In genomic region chr17:7294614-7295153, GRCh38 we compare ENCODE assay signal across 1 cellular context.
TF ChIP-seq lines count a peak whose summit lies in the region.

YBX2 (minus strand) TSS chr17:7294639; CDS start chr17:7294500, 139 bp downstream.

TF ChIP-seq in HEK293, 187 proteins besides CTCF, POLR2A, EP300 and RAD21 (continued from another document):
- TF ChIP-seq, protein P1, sequence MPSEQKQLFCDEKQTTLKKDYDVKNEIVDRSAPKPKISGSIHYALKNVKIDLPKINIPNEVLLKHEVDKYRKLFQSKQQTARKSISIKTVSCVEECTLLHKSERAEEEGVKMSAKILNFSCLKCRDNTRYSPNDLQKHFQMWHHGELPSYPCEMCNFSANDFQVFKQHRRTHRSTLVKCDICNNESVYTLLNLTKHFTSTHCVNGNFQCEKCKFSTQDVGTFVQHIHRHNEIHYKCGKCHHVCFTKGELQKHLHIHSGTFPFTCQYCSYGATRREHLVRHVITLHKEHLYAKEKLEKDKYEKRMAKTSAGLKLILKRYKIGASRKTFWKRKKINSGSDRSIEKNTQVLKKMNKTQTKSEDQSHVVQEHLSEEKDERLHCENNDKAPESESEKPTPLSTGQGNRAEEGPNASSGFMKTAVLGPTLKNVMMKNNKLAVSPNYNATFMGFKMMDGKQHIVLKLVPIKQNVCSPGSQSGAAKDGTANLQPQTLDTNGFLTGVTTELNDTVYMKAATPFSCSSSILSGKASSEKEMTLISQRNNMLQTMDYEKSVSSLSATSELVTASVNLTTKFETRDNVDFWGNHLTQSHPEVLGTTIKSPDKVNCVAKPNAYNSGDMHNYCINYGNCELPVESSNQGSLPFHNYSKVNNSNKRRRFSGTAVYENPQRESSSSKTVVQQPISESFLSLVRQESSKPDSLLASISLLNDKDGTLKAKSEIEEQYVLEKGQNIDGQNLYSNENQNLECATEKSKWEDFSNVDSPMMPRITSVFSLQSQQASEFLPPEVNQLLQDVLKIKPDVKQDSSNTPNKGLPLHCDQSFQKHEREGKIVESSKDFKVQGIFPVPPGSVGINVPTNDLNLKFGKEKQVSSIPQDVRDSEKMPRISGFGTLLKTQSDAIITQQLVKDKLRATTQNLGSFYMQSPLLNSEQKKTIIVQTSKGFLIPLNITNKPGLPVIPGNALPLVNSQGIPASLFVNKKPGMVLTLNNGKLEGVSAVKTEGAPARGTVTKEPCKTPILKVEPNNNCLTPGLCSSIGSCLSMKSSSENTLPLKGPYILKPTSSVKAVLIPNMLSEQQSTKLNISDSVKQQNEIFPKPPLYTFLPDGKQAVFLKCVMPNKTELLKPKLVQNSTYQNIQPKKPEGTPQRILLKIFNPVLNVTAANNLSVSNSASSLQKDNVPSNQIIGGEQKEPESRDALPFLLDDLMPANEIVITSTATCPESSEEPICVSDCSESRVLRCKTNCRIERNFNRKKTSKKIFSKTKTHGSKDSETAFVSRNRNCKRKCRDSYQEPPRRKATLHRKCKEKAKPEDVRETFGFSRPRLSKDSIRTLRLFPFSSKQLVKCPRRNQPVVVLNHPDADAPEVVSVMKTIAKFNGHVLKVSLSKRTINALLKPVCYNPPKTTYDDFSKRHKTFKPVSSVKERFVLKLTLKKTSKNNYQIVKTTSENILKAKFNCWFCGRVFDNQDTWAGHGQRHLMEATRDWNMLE (tag by site-specific recombination; conservative IDR thresholded peaks at IDR 0.05; ENCODE audit: low read depth): no peak
- TF ChIP-seq ZBTB20 (tag by site-specific recombination; IDR thresholded peaks at IDR 0.05): 0 out of 2 replicates have a peak, but pooled peaks have one; percentile 16
- 0 out of 2 replicates have a peak, but pooled peaks have one; percentile 48 for TF ChIP-seq KLF7 (tag by site-specific recombination; IDR thresholded peaks at IDR 0.05; ENCODE audit: borderline replicate concordance)
